Comparison of ENCODE assay signal across 7 cellular contexts in genomic region chr6:24511976-24512375, GRCh38. TPM values are rescaled to one million over a fixed set of nuclear protein-coding genes. Genes with fewer than 3 reads are reported as not detected.
DNase-seq lines count a peak whose midpoint lies in the region; TF ChIP-seq lines count a peak whose summit lies in the region.
"Not testable (repeated sequence)": the region's sequence is repeated elsewhere in the genome, so short reads cannot be mapped to it uniquely, and the experiment has no call there.
"Had no signal": no experiment of that assay in that cellular context is flagged by ENCODE, and none has a peak within 500 bp of the region (broad histone marks: within the 10 kb centered on the region; RNA-seq: fewer than 3 reads in every experiment).

No MANE protein-coding gene starts in this region.

- H3K27me3 ChIP-seq in esophagus muscularis mucosa, result not testable (repeated sequence)

- not testable (repeated sequence) for H3K9me3 Mint-ChIP-seq in IgD-negative memory B cell; osteocyte (ENCODE audit: unreplicated experiment)
- peaks cover 17% of the 10 kb centered on the region for H3K9me3 Mint-ChIP-seq in nephron

- H3K4me1 Mint-ChIP-seq in IgD-negative memory B cell, result peaks cover 13 to 20% (median 17%) of the 10 kb centered on the region in 3 donors
- not testable (repeated sequence) for H3K4me1 Mint-ChIP-seq in nephron; osteocyte (ENCODE audit: unreplicated experiment)

- not testable (repeated sequence) for H3K9me3 ChIP-seq in esophagus muscularis mucosa

- H3K4me1 ChIP-seq in esophagus muscularis mucosa, result not testable (repeated sequence)

- intact Hi-C loops in esophagus muscularis mucosa (cut with DNase I), result not testable (repeated sequence)

- TF ChIP-seq EP300 in esophagus muscularis mucosa (IDR thresholded peaks at IDR 0.05), result not testable (repeated sequence)

- H3K27me3 Mint-ChIP-seq in IgD-negative memory B cell; nephron (ENCODE audit: low read depth); osteocyte (ENCODE audit: unreplicated experiment): not testable (repeated sequence)

- H3K4me3 ChIP-seq in esophagus muscularis mucosa, result not testable (repeated sequence)

- not testable (repeated sequence) for H3K4me3 Mint-ChIP-seq in IgD-negative memory B cell; nephron; osteocyte (ENCODE audit: unreplicated experiment)

- H3K27ac ChIP-seq in esophagus muscularis mucosa (replicated peaks in 1 of 4), result not testable (repeated sequence)

- peaks cover 0 to 40% (median 22%) of the 10 kb centered on the region in 4 donors for H3K36me3 ChIP-seq in esophagus muscularis mucosa

- 71% methylated on average over 6 of the region's 6 CpGs for WGBS in esophagus muscularis mucosa

- not testable (repeated sequence) for TF ChIP-seq CTCF in esophagus muscularis mucosa (IDR thresholded peaks at IDR 0.05); nephron (IDR thresholded peaks at IDR 0.05; ENCODE audit: unreplicated experiment in 3 of 3); osteocyte (IDR thresholded peaks at IDR 0.05)

- TF ChIP-seq POLR2A in esophagus muscularis mucosa (IDR thresholded peaks at IDR 0.05; ENCODE audit: low read depth), result not testable (repeated sequence)

- DNase-seq in SK-N-DZ (ENCODE audit: low spot score) (peak; percentile 16), esophagus muscularis mucosa (ENCODE audit: extremely low spot score) (peak; percentile 86), islet precursor cell (peak; percentile 40), osteocyte (ENCODE audit: extremely low spot score, unreplicated experiment) (peak; percentile 42)

- H3K36me3 Mint-ChIP-seq in IgD-negative memory B cell, result peaks cover 17% of the 10 kb centered on the region
- peaks cover 69% of the 10 kb centered on the region for H3K36me3 Mint-ChIP-seq in nephron (ENCODE audit: low read depth)
- peaks cover 35% of the 10 kb centered on the region for H3K36me3 Mint-ChIP-seq in osteocyte (ENCODE audit: unreplicated experiment)

- peak overlapping the region in 2 of 3 donors; percentile 6 to 20 for H3K27ac Mint-ChIP-seq in IgD-negative memory B cell
- H3K27ac Mint-ChIP-seq in nephron, result peak overlapping the region in 2 of 3 experiments; percentile 20 to 43
- H3K27ac Mint-ChIP-seq in osteocyte (ENCODE audit: unreplicated experiment), result not testable (repeated sequence)

RNA-seq across cellular contexts. Expression of gene ALDH5A1, which starts 17.2 kb away (rescaled TPM):
- polyA plus RNA-seq in IgD-negative memory B cell, result 16.0 TPM
- 6.5 and 6.6 TPM in 2 replicates for polyA plus RNA-seq in SK-N-DZ (2014; cell fraction: cytosol; rRNA removed)
- polyA plus RNA-seq in SK-N-DZ (2014; cell fraction: nucleus; rRNA removed), result 3.9 and 5.0 TPM in 2 replicates
- 1 to 10 TPM; 2.5 to 3.5 (median 3.3) TPM for total RNA-seq in esophagus muscularis mucosa
- total RNA-seq in osteocyte, result 6.6 and 7.8 TPM in 2 replicates

RNA-seq across cellular contexts. Expression of gene GPLD1, which starts 22.6 kb away (rescaled TPM):
- 0.95 TPM for polyA plus RNA-seq in IgD-negative memory B cell
- 2.7 and 3.0 TPM in 2 replicates for polyA plus RNA-seq in SK-N-DZ (2014; cell fraction: cytosol; rRNA removed)
- 1.7 and 6.6 TPM in 2 replicates for polyA plus RNA-seq in SK-N-DZ (2014; cell fraction: nucleus; rRNA removed)
- total RNA-seq in esophagus muscularis mucosa, result 1 to 10 TPM; 3.8 to 5.3 (median 4.1) TPM
- 1.9 and 2.4 TPM in 2 replicates for total RNA-seq in osteocyte
- polyA plus RNA-seq: CD14-positive monocyte had no signal

Comparison
In these comparisons a context has a peak if more than half of its experiments do, and no peak if none do; other contexts are left out.
1. DNase-seq: peak in every context shown above with its lines; median percentile 86 in esophagus muscularis mucosa; 42 in osteocyte; 40 in islet precursor cell; 16 in SK-N-DZ.